In the genomic region with DNA sequence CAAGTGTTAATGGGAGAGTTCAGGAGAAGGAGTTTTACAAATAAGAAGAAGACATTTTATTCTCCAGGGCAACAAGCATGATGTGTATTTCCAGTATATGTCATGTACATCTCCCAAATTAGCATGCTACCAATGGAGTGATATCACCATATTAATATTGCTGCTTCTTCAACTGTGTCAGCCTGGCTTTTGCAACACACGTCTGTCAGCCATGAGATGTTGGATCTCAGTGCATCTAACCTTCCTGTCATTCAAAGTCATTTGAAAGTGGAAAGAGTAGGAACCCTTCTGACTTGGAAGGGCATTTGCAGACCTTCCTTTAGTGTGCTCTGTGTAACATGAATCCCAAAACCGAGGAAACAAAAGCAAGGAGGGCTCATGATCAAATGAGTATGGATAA, we compare ENCODE assay signal across 33 cellular contexts.
"Had no signal": no experiment of that assay in that cellular context is flagged by ENCODE, and none has a peak within 500 bp of the region (broad histone marks: within the 10 kb centered on the region; RNA-seq: fewer than 3 reads in every experiment).

No MANE protein-coding gene starts in this region.

- FAIRE-seq: astrocyte, TTC549 had no signal

- H3K4me1 ChIP-seq: body of pancreas, breast epithelium had no signal

- H3K27me3 ChIP-seq: adrenal gland, body of pancreas, brain microvascular endothelial cell, breast epithelium had no signal

- H3K36me3 ChIP-seq: adrenal gland, brain microvascular endothelial cell, breast epithelium had no signal

- H3K27ac ChIP-seq: adrenal gland, body of pancreas, brain microvascular endothelial cell, breast epithelium, VCaP had no signal

- H3K4me3 ChIP-seq: adrenal gland, body of pancreas, breast epithelium had no signal

- H3K9me3 ChIP-seq: adrenal gland, body of pancreas, breast epithelium had no signal

- ATAC-seq: activated CD8-positive, alpha-beta T cell treated with anti-CD3 and anti-CD28 coated beads for 36 hours; activated naive CD4-positive, alpha-beta T cell treated with anti-CD3 and anti-CD28 coated beads, Interleukin-2, amount 50 U/mL, for 72 hours; activated T-cell treated with anti-CD3 and anti-CD28 coated beads, Interleukin-2, amount 50 U/mL, for 4 hours; activated T-cell treated with anti-CD3 and anti-CD28 coated beads, Interleukin-2, amount 50 U/mL, for 72 hours; activated T-helper 17 cell treated with anti-CD3 and anti-CD28 coated beads, Interleukin-2, amount 50 U/mL, for 72 hours; body of pancreas had no signal

- DNase-seq: activated B cell treated with CpG ODN at 0.5 μM for 24 hours; activated CD4-positive, alpha-beta memory T cell treated with anti-CD3 and anti-CD28 coated beads for 36 hours; activated CD4-positive, alpha-beta T cell treated with anti-CD3 and anti-CD28 coated beads for 4 hours; activated CD4-positive, alpha-beta T cell treated with anti-CD3 and anti-CD28 coated beads, Interleukin-2, amount 10 ng/mL, durations not matched to agents 24 days and 14 days; activated CD4-positive, alpha-beta T cell treated with anti-CD3 and anti-CD28 coated beads, Interleukin-2, amount 50 U/mL, for 1 hour; activated CD4-positive, alpha-beta T cell treated with anti-CD3 and anti-CD28 coated beads, Interleukin-2, amount 50 U/mL, for 4 hours; activated CD4-positive, CD25-positive, alpha-beta regulatory T cell treated with anti-CD3 and anti-CD28 coated beads, Interleukin-2, amount 50 U/mL, for 72 hours; activated CD8-positive, alpha-beta memory T cell treated with anti-CD3 and anti-CD28 coated beads, Interleukin-2, amount 50 U/mL, for 4 hours; activated CD8-positive, alpha-beta T cell treated with anti-CD3 and anti-CD28 coated beads for 36 hours; activated effector memory CD4-positive, alpha-beta T cell treated with anti-CD3 and anti-CD28 coated beads, Interleukin-2, amount 50 U/mL, for 16 hours; activated gamma-delta T cell treated with Interleukin-2 at 50 U/mL for 16 hours; activated naive CD4-positive, alpha-beta T cell; activated naive CD4-positive, alpha-beta T cell treated with anti-CD3 and anti-CD28 coated beads for 36 hours; activated naive CD4-positive, alpha-beta T cell treated with anti-CD3 and anti-CD28 coated beads, Interleukin-2, amount 50 U/mL, for 16 hours; activated naive CD8-positive, alpha-beta T cell treated with anti-CD3 and anti-CD28 coated beads for 36 hours; activated T-cell treated with anti-CD3 and anti-CD28 coated beads for 4 hours; activated T-cell treated with anti-CD3 and anti-CD28 coated beads, Interleukin-2, amount 50 U/mL, for 1 hour; activated T-cell treated with anti-CD3 and anti-CD28 coated beads, Interleukin-2, amount 50 U/mL, for 4 hours; activated T-cell treated with anti-CD3 and anti-CD28 coated beads, Interleukin-2, amount 50 U/mL, for 72 hours; adrenal gland; amniotic stem cell; aorta; body of pancreas; brain microvascular endothelial cell; central memory CD4-positive, alpha-beta T cell; T-helper 2 cell; T-helper 9 cell had no signal
